In genomic region chr6:18260448-18261106, GRCh38 we compare ENCODE assay signal across 9 cellular contexts. TPM values are rescaled to one million over a fixed set of nuclear protein-coding genes. Genes with fewer than 3 reads are reported as not detected.
A peak's percentile ranks its signal among the peaks of the same experiment; 100 is the strongest.
DNase-seq lines count a peak whose midpoint lies in the region; ATAC-seq and TF ChIP-seq lines count a peak whose summit lies in the region.
"Had no signal": no experiment of that assay in that cellular context is flagged by ENCODE, and none has a peak within 500 bp of the region (broad histone marks: within the 10 kb centered on the region; RNA-seq: fewer than 3 reads in every experiment).

No MANE protein-coding gene starts in this region.

- H3K27ac ChIP-seq in RWPE2 (ENCODE audit: poor library complexity, severe bottlenecking) (peak overlapping the region; percentile 80), upper lobe of right lung (peak overlapping the region; percentile 9)
- H3K27ac ChIP-seq: VCaP had no signal

- H3K9me3 Mint-ChIP-seq in Calu3 (ENCODE audit: low read depth, unreplicated experiment), result no peaks in the 10 kb centered on the region

- peaks cover 37% of the 10 kb centered on the region for H3K4me1 ChIP-seq in RWPE2 (ENCODE audit: insufficient read depth, poor library complexity, severe bottlenecking)
- H3K4me1 ChIP-seq in upper lobe of right lung, result peaks cover 15% of the 10 kb centered on the region

- ATAC-seq in GM19025 (IDR thresholded peaks at IDR 0.05; ENCODE audit: low read depth, unreplicated experiment), result peak; percentile 27
- ATAC-seq in HG03135 (IDR thresholded peaks at IDR 0.05; ENCODE audit: unreplicated experiment), result peak; percentile 25
- peak; percentile 49 for ATAC-seq in RWPE2 (ENCODE audit: low read depth)
- ATAC-seq in upper lobe of right lung, result peak; percentile 12

- H3K36me3 ChIP-seq in RWPE2 (ENCODE audit: low read depth) (peaks cover 78% of the 10 kb centered on the region), upper lobe of right lung (peaks cover 27% of the 10 kb centered on the region)

- H3K9me3 ChIP-seq in RWPE2 (ENCODE audit: severe bottlenecking), result no peaks in the 10 kb centered on the region
- no peaks in the 10 kb centered on the region for H3K9me3 ChIP-seq in upper lobe of right lung

- no peaks in the 10 kb centered on the region for H3K27me3 Mint-ChIP-seq in Calu3 (ENCODE audit: unreplicated experiment)

- no peak overlapping the region for H3K4me3 ChIP-seq in RWPE2 (ENCODE audit: severe bottlenecking)
- H3K4me3 ChIP-seq in fibroblast of mammary gland (ENCODE audit: control insufficient read depth, low read depth, low read length), result no peak overlapping the region
- no peak overlapping the region for H3K4me3 ChIP-seq in upper lobe of right lung

- CTCF ChIA-PET in Calu3 (lab: Charles Lee), result no interaction called here

- H3K27me3 ChIP-seq in RWPE2 (ENCODE audit: insufficient read depth, poor library complexity, severe bottlenecking), result no peaks in the 10 kb centered on the region
- H3K27me3 ChIP-seq in upper lobe of right lung, result no peaks in the 10 kb centered on the region

- H3K4me3 Mint-ChIP-seq in Calu3 (ENCODE audit: low read depth, unreplicated experiment), result peak overlapping the region; percentile 79

- TF ChIP-seq CTCF in Calu3 (IDR thresholded peaks at IDR 0.05; ENCODE audit: unreplicated experiment) (no peak), RWPE2 (IDR thresholded peaks at IDR 0.05; ENCODE audit: poor library complexity, severe bottlenecking) (no peak), fibroblast of mammary gland (conservative IDR thresholded peaks at IDR 0.05; ENCODE audit: control insufficient read depth, insufficient read depth, low read depth, low read length) (no peak), upper lobe of right lung (IDR thresholded peaks at IDR 0.05) (no peak)

- H3K36me3 Mint-ChIP-seq in Calu3 (ENCODE audit: insufficient read depth, unreplicated experiment), result peaks cover 67% of the 10 kb centered on the region

- no peak overlapping the region for H3K27ac Mint-ChIP-seq in Calu3 (ENCODE audit: unreplicated experiment)

- intact Hi-C loops in Calu3 (cut with micrococcal nuclease; ENCODE audit: unreplicated experiment), result loop anchor here (5.0 to 10.0 kb wide), 2 partner anchors 106 to 127 kb away; partner anchors contain the start of genes KDM1B, RNF144B and TPMT
- intact Hi-C loops in upper lobe of right lung (cut with DNase I), result no loop called here

- DNase-seq in Calu3 (peak; percentile 51), RWPE2 (ENCODE audit: low spot score) (no peak), fibroblast of mammary gland (ENCODE audit: low read depth) (peak; percentile 65), upper lobe of right lung (no peak), NCI-H2227 treated with DMSO at 0.1 percent for 48 hours (lab: John Stamatoyannopoulos, UW) (no peak), GDM1 (lab: John Stamatoyannopoulos, UW) (no peak)

- no TSS peak for BruUV-seq in Calu3 (replicated peaks; lab: Mats Ljungman, UMichigan)

- H3K4me1 Mint-ChIP-seq in Calu3 (ENCODE audit: low read depth, unreplicated experiment), result peaks cover 37% of the 10 kb centered on the region

RNA-seq across cellular contexts. Expression of gene DEK, which starts 3.8 kb away (rescaled TPM):
- total RNA-seq in Calu3 (2022) (96.2 and 108 TPM in 2 replicates), upper lobe of right lung (64.9 TPM)

Comparison
In these comparisons a context has a peak if more than half of its experiments do, and no peak if none do; other contexts are left out.
1. DNase-seq: peak in Calu3 (single experiment) and fibroblast of mammary gland (single experiment); none in RWPE2 (single experiment), upper lobe of right lung (single experiment), NCI-H2227 treated with DMSO at 0.1 percent for 48 hours (single experiment) and GDM1 (single experiment).
2. Peak in every context shown above with its lines, with median percentiles within 50 percentile points of each other: ATAC-seq.